Comparison of ENCODE assay signal across 16 cellular contexts in the genomic region with DNA sequence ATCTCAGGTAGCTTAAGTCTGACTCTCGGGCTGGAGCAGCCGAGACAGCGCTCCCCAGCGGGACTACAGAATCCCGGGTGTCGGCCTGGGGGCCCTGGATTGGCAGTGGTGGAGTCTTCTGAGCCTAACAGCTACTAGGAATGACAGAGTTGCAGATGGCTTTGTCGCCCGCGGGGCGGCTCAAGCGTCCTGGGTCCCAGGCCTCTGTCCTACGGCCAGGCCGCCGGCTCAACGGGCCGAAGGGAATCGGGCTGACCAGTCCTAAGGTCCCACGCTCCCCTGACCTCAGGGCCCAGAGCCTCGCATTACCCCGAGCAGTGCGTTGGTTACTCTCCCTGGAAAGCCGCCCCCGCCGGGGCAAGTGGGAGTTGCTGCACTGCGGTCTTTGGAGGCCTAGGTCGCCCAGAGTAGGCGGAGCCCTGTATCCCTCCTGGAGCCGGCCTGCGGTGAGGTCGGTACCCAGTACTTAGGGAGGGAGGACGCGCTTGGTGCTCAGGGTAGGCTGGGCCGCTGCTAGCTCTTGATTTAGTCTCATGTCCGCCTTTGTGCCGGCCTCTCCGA. TPM values are rescaled to one million over a fixed set of nuclear protein-coding genes. Genes with fewer than 3 reads are reported as not detected.
DNase-seq lines count a peak whose midpoint lies in the region; ATAC-seq and TF ChIP-seq lines count a peak whose summit lies in the region.
"Had no signal": no experiment of that assay in that cellular context is flagged by ENCODE, and none has a peak within 500 bp of the region (broad histone marks: within the 10 kb centered on the region; RNA-seq: fewer than 3 reads in every experiment).

No MANE protein-coding gene starts in this region.

- H3K27ac Mint-ChIP-seq in activated T-cell treated with anti-CD3 and anti-CD28 coated beads, Interleukin-2, amount 50 U/mL, for 24 hours: no peak overlapping the region
- H3K27ac Mint-ChIP-seq in endodermal cell: no peak overlapping the region
- H3K27ac Mint-ChIP-seq: activated CD4-positive, alpha-beta memory T cell treated with anti-CD3 and anti-CD28 coated beads for 36 hours; activated naive CD4-positive, alpha-beta T cell treated with anti-CD3 and anti-CD28 coated beads, Interleukin-2, amount 50 U/mL, for 72 hours had no signal

- H3K9me3 Mint-ChIP-seq in activated T-cell treated with anti-CD3 and anti-CD28 coated beads, Interleukin-2, amount 50 U/mL, for 24 hours: no peaks in the 10 kb centered on the region
- H3K9me3 Mint-ChIP-seq in endodermal cell: no peaks in the 10 kb centered on the region
- H3K9me3 Mint-ChIP-seq: activated CD4-positive, alpha-beta memory T cell treated with anti-CD3 and anti-CD28 coated beads for 36 hours; activated naive CD4-positive, alpha-beta T cell treated with anti-CD3 and anti-CD28 coated beads, Interleukin-2, amount 50 U/mL, for 72 hours had no signal

- H3K36me3 ChIP-seq in endodermal cell (ENCODE audit: control insufficient read depth, insufficient read depth, low read length): no peaks in the 10 kb centered on the region
- H3K36me3 ChIP-seq in stomach: peaks cover 0 to 11% (median 0%) of the 10 kb centered on the region in 4 donors
- H3K36me3 ChIP-seq: gastrocnemius medialis, transverse colon had no signal

- peak; percentile 31 for DNase-seq in activated T-cell treated with anti-CD3 and anti-CD28 coated beads, Interleukin-2, amount 50 U/mL, for 24 hours
- DNase-seq in activated T-cell treated with anti-CD3 and anti-CD28 coated beads, Interleukin-2, amount 50 U/mL, for 1 hour: no peak
- DNase-seq in endodermal cell (peak; percentile 90), left lobe of liver (ENCODE audit: low spot score) (no peak), stomach (no peak), NCI-H146 treated with DMSO at 0.1 percent for 48 hours (lab: John Stamatoyannopoulos, UW; ENCODE audit: unreplicated experiment) (no peak), GM19240 (ENCODE audit: insufficient read length, low spot score) (no peak), AML-193 (lab: John Stamatoyannopoulos, UW) (no peak)
- DNase-seq: 8988T; activated CD4-positive, alpha-beta memory T cell treated with anti-CD3 and anti-CD28 coated beads for 36 hours; COR-L47; gastrocnemius medialis; OCI-M1; T-helper 9 cell; transverse colon had no signal

- peak; percentile 58 for TF ChIP-seq CTCF in endodermal cell (conservative IDR thresholded peaks at IDR 0.05)
- TF ChIP-seq CTCF in stomach (IDR thresholded peaks at IDR 0.05): no peak

- no peak for TF ChIP-seq EP300 in stomach (IDR thresholded peaks at IDR 0.05)

- 10% methylated on average over 20 to 36 of the region's 36 CpGs for WGBS in endodermal cell (ENCODE audit: insufficient coverage in 1 of 2, insufficient read length in 1 of 2), 2 experiments
- 13 to 50% (median 25%) methylated on average over 15 to 36 of the region's 36 CpGs for WGBS in stomach, 5 donors

- H3K27ac ChIP-seq in endodermal cell (ENCODE audit: low read depth, low read length) (no peak overlapping the region), stomach (no peak overlapping the region)
- H3K27ac ChIP-seq: transverse colon had no signal

- H3K9me3 ChIP-seq in endodermal cell (ENCODE audit: control insufficient read depth, low read length) (no peaks in the 10 kb centered on the region), stomach (no peaks in the 10 kb centered on the region)
- H3K9me3 ChIP-seq: gastrocnemius medialis, transverse colon had no signal

- peaks cover 27% of the 10 kb centered on the region for H3K4me1 Mint-ChIP-seq in activated T-cell treated with anti-CD3 and anti-CD28 coated beads, Interleukin-2, amount 50 U/mL, for 24 hours (ENCODE audit: low read depth)
- peaks cover 16% of the 10 kb centered on the region for H3K4me1 Mint-ChIP-seq in endodermal cell

- TF ChIP-seq POLR2A in stomach (IDR thresholded peaks at IDR 0.05): no peak

- no peaks in the 10 kb centered on the region for H3K36me3 Mint-ChIP-seq in activated T-cell treated with anti-CD3 and anti-CD28 coated beads, Interleukin-2, amount 50 U/mL, for 24 hours (ENCODE audit: low read depth)
- no peaks in the 10 kb centered on the region for H3K36me3 Mint-ChIP-seq in endodermal cell (ENCODE audit: low read depth)
- H3K36me3 Mint-ChIP-seq: activated CD4-positive, alpha-beta memory T cell treated with anti-CD3 and anti-CD28 coated beads for 36 hours had no signal

- H3K4me1 ChIP-seq in endodermal cell (ENCODE audit: control insufficient read depth, insufficient read depth, low read length) (no peaks in the 10 kb centered on the region), stomach (peaks cover 12 to 37% (median 33%) of the 10 kb centered on the region in 4 donors)

- no peak overlapping the region for H3K9ac ChIP-seq in endodermal cell (ENCODE audit: extremely low read depth, low read length, poor library complexity, severe bottlenecking)

- intact Hi-C loops in stomach (cut with DNase I; ENCODE audit: low total_unique reads): no loop called here

- ATAC-seq in left lobe of liver: peak; percentile 38
- ATAC-seq: gastrocnemius medialis had no signal

- H3K4me3 ChIP-seq in endodermal cell (ENCODE audit: low read length): peak overlapping the region; percentile 70
- H3K4me3 ChIP-seq in stomach: peak overlapping the region in 3 of 4 donors; percentile 26 to 45 (median 30)

- peak overlapping the region; percentile 55 for H3K4me3 Mint-ChIP-seq in activated T-cell treated with anti-CD3 and anti-CD28 coated beads, Interleukin-2, amount 50 U/mL, for 24 hours
- H3K4me3 Mint-ChIP-seq in endodermal cell: peak overlapping the region; percentile 51

- H3K27me3 Mint-ChIP-seq in activated T-cell treated with anti-CD3 and anti-CD28 coated beads, Interleukin-2, amount 50 U/mL, for 24 hours: peaks cover 91% of the 10 kb centered on the region
- H3K27me3 Mint-ChIP-seq in endodermal cell (ENCODE audit: insufficient read depth): peaks cover 99% of the 10 kb centered on the region

- H3K27me3 ChIP-seq in endodermal cell (ENCODE audit: control insufficient read depth, insufficient read depth, low read length, poor library complexity, severe bottlenecking) (peaks cover 99% of the 10 kb centered on the region), stomach (peaks cover 0 to 94% (median 72%) of the 10 kb centered on the region in 3 donors)

RNA-seq across cellular contexts. Expression of gene SIX2, which starts 8.8 kb away (rescaled TPM):
- total RNA-seq in endodermal cell (not detected), left lobe of liver (not detected), stomach (10 to 100 TPM in 2 of 5 donors, 1 to 10 TPM in 2, not detected in 1; 2.6 to 17.9 (median 11.0) TPM)
- 1.8 TPM for polyA plus RNA-seq in endodermal cell (2013, experiment 1 of 2)
- 1.4 TPM for polyA plus RNA-seq in endodermal cell (2013, experiment 2 of 2)
- polyA plus RNA-seq in stomach: 1 to 10 TPM in 2 of 3 donors, under 1 TPM in 1; 0.20 to 7.5 (median 3.8) TPM
- total RNA-seq: activated CD4-positive, alpha-beta memory T cell treated with anti-CD3 and anti-CD28 coated beads for 36 hours; activated naive CD4-positive, alpha-beta T cell treated with anti-CD3 and anti-CD28 coated beads, Interleukin-2, amount 50 U/mL, for 72 hours had no signal

RNA-seq across cellular contexts. Expression of gene SIX3, which starts 58.9 kb away (rescaled TPM):
- total RNA-seq in endodermal cell (1 to 10 TPM; 1.9 to 5.7 TPM), left lobe of liver (not detected), stomach (not detected)
- 0.71 TPM for polyA plus RNA-seq in endodermal cell (2013, experiment 1 of 2)
- 0.62 TPM for polyA plus RNA-seq in endodermal cell (2013, experiment 2 of 2)
- not detected for polyA plus RNA-seq in stomach
- total RNA-seq: activated CD4-positive, alpha-beta memory T cell treated with anti-CD3 and anti-CD28 coated beads for 36 hours; activated naive CD4-positive, alpha-beta T cell treated with anti-CD3 and anti-CD28 coated beads, Interleukin-2, amount 50 U/mL, for 72 hours; gastrocnemius medialis; transverse colon had no signal

Comparison
In these comparisons a context has a peak if more than half of its experiments do, and no peak if none do; other contexts are left out.
1. DNase-seq: peak in activated T-cell treated with anti-CD3 and anti-CD28 coated beads, Interleukin-2, amount 50 U/mL, for 24 hours (single experiment) and endodermal cell (single experiment); none in activated T-cell treated with anti-CD3 and anti-CD28 coated beads, Interleukin-2, amount 50 U/mL, for 1 hour (single experiment), left lobe of liver (single experiment), stomach (single experiment), NCI-H146 treated with DMSO at 0.1 percent for 48 hours (single experiment), GM19240 (single experiment) and AML-193 (0 of 2).